Comparison of ENCODE assay signal across 1 cellular context in the genomic region with DNA sequence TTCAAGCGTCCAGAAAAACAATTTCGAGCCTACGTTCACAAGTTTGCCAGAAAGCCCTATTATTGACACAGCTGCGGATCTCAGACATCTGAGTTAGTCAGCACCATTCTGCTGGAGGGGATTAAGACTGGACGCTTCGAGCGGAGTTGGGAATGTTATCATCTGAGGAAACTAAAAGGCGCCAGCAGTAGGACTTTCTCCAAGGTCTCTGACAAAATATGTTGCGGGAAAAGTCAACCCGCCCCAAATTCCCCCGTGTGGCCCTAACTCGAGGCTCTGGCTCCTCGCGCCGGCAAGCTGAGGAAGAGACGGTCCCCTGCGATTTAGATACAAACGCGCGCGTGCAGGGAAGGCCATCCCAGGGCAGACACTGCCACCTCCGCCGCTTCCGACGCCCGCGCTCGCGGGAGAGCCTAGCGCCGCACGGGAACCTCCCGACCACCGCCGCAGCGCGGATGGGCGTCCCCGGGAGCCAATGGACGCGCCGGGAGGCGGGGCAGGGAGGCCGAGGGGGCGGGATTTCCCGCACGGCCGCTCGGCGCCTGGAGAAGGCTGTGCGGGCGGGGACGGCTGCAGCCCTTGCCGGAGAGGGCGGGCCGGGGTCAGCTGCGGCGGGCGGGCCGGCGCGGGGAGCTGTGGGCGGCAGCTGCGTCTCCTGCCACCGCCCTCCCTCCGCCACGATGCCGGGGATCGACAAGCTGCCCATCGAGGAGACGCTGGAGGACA.
TF ChIP-seq lines count a peak whose summit lies in the region.

A gene with protein sequence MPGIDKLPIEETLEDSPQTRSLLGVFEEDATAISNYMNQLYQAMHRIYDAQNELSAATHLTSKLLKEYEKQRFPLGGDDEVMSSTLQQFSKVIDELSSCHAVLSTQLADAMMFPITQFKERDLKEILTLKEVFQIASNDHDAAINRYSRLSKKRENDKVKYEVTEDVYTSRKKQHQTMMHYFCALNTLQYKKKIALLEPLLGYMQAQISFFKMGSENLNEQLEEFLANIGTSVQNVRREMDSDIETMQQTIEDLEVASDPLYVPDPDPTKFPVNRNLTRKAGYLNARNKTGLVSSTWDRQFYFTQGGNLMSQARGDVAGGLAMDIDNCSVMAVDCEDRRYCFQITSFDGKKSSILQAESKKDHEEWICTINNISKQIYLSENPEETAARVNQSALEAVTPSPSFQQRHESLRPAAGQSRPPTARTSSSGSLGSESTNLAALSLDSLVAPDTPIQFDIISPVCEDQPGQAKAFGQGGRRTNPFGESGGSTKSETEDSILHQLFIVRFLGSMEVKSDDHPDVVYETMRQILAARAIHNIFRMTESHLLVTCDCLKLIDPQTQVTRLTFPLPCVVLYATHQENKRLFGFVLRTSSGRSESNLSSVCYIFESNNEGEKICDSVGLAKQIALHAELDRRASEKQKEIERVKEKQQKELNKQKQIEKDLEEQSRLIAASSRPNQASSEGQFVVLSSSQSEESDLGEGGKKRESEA (plus strand): TSS at position 526 of the 726 bp plus-strand sequence. CDS start 155 bp downstream, at position 681.

TF ChIP-seq in HepG2, 621 proteins besides CTCF, POLR2A, EP300 and RAD21 (continued from another document and continues in another):
- TF ChIP-seq, protein P1, sequence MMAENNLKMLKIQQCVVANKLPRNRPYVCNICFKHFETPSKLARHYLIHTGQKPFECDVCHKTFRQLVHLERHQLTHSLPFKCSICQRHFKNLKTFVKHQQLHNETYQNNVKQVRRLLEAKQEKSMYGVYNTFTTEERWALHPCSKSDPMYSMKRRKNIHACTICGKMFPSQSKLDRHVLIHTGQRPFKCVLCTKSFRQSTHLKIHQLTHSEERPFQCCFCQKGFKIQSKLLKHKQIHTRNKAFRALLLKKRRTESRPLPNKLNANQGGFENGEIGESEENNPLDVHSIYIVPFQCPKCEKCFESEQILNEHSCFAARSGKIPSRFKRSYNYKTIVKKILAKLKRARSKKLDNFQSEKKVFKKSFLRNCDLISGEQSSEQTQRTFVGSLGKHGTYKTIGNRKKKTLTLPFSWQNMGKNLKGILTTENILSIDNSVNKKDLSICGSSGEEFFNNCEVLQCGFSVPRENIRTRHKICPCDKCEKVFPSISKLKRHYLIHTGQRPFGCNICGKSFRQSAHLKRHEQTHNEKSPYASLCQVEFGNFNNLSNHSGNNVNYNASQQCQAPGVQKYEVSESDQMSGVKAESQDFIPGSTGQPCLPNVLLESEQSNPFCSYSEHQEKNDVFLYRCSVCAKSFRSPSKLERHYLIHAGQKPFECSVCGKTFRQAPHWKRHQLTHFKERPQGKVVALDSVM (CRISPR knock-in tag; IDR thresholded peaks at IDR 0.05), result peak; percentile 47; the same call in 1 of the 2 replicates
- TF ChIP-seq ZMYM2 (CRISPR knock-in tag; IDR thresholded peaks at IDR 0.05) (0 out of 2 replicates have a peak, but pooled peaks have one; percentile 37), ZSCAN22 (CRISPR knock-in tag; IDR thresholded peaks at IDR 0.05) (0 out of 2 replicates have a peak, but pooled peaks have one; percentile 13), XBP1 (CRISPR knock-in tag; IDR thresholded peaks at IDR 0.05) (no peak), ZMAT3 (CRISPR knock-in tag; conservative IDR thresholded peaks at IDR 0.05) (peak; percentile 70), HMG20A (CRISPR knock-in tag; IDR thresholded peaks at IDR 0.05; ENCODE audit: borderline replicate concordance) (0 out of 2 replicates have a peak, but pooled peaks have one; percentile 12), KLF12 (CRISPR knock-in tag; IDR thresholded peaks at IDR 0.05; ENCODE audit: borderline replicate concordance) (peak; percentile 72; the same call in 1 of the 2 replicates), ZNF629 (CRISPR knock-in tag; conservative IDR thresholded peaks at IDR 0.05) (0 out of 2 replicates have a peak, but pooled peaks have one; percentile 4), FOSL1 (CRISPR knock-in tag; IDR thresholded peaks at IDR 0.05; ENCODE audit: borderline replicate concordance) (no peak), ZNF253 (CRISPR knock-in tag; IDR thresholded peaks at IDR 0.05; ENCODE audit: borderline replicate concordance) (peak; percentile 55; the same call in 1 of the 2 replicates), ARNT (IDR thresholded peaks at IDR 0.05) (no peak), ZNF747 (CRISPR knock-in tag; IDR thresholded peaks at IDR 0.05; ENCODE audit: borderline replicate concordance) (peak; percentile 70; the same call in 1 of the 2 replicates), MEIS1 (CRISPR knock-in tag; IDR thresholded peaks at IDR 0.05; ENCODE audit: borderline replicate concordance) (peak; percentile 66)
- TF ChIP-seq, protein P2, sequence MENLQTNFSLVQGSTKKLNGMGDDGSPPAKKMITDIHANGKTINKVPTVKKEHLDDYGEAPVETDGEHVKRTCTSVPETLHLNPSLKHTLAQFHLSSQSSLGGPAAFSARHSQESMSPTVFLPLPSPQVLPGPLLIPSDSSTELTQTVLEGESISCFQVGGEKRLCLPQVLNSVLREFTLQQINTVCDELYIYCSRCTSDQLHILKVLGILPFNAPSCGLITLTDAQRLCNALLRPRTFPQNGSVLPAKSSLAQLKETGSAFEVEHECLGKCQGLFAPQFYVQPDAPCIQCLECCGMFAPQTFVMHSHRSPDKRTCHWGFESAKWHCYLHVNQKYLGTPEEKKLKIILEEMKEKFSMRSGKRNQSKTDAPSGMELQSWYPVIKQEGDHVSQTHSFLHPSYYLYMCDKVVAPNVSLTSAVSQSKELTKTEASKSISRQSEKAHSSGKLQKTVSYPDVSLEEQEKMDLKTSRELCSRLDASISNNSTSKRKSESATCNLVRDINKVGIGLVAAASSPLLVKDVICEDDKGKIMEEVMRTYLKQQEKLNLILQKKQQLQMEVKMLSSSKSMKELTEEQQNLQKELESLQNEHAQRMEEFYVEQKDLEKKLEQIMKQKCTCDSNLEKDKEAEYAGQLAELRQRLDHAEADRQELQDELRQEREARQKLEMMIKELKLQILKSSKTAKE (CRISPR knock-in tag; IDR thresholded peaks at IDR 0.05; ENCODE audit: borderline replicate concordance), result 0 out of 2 replicates have a peak, but pooled peaks have one; percentile 20
- TF ChIP-seq, protein P3, sequence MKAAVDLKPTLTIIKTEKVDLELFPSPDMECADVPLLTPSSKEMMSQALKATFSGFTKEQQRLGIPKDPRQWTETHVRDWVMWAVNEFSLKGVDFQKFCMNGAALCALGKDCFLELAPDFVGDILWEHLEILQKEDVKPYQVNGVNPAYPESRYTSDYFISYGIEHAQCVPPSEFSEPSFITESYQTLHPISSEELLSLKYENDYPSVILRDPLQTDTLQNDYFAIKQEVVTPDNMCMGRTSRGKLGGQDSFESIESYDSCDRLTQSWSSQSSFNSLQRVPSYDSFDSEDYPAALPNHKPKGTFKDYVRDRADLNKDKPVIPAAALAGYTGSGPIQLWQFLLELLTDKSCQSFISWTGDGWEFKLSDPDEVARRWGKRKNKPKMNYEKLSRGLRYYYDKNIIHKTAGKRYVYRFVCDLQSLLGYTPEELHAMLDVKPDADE (CRISPR knock-in tag; IDR thresholded peaks at IDR 0.05), result peak; percentile 83; the same call in 1 of the 2 replicates
- TF ChIP-seq, protein P4, sequence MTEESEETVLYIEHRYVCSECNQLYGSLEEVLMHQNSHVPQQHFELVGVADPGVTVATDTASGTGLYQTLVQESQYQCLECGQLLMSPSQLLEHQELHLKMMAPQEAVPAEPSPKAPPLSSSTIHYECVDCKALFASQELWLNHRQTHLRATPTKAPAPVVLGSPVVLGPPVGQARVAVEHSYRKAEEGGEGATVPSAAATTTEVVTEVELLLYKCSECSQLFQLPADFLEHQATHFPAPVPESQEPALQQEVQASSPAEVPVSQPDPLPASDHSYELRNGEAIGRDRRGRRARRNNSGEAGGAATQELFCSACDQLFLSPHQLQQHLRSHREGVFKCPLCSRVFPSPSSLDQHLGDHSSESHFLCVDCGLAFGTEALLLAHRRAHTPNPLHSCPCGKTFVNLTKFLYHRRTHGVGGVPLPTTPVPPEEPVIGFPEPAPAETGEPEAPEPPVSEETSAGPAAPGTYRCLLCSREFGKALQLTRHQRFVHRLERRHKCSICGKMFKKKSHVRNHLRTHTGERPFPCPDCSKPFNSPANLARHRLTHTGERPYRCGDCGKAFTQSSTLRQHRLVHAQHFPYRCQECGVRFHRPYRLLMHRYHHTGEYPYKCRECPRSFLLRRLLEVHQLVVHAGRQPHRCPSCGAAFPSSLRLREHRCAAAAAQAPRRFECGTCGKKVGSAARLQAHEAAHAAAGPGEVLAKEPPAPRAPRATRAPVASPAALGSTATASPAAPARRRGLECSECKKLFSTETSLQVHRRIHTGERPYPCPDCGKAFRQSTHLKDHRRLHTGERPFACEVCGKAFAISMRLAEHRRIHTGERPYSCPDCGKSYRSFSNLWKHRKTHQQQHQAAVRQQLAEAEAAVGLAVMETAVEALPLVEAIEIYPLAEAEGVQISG (CRISPR knock-in tag; IDR thresholded peaks at IDR 0.05), result peak; percentile 78
- TF ChIP-seq, protein P5, sequence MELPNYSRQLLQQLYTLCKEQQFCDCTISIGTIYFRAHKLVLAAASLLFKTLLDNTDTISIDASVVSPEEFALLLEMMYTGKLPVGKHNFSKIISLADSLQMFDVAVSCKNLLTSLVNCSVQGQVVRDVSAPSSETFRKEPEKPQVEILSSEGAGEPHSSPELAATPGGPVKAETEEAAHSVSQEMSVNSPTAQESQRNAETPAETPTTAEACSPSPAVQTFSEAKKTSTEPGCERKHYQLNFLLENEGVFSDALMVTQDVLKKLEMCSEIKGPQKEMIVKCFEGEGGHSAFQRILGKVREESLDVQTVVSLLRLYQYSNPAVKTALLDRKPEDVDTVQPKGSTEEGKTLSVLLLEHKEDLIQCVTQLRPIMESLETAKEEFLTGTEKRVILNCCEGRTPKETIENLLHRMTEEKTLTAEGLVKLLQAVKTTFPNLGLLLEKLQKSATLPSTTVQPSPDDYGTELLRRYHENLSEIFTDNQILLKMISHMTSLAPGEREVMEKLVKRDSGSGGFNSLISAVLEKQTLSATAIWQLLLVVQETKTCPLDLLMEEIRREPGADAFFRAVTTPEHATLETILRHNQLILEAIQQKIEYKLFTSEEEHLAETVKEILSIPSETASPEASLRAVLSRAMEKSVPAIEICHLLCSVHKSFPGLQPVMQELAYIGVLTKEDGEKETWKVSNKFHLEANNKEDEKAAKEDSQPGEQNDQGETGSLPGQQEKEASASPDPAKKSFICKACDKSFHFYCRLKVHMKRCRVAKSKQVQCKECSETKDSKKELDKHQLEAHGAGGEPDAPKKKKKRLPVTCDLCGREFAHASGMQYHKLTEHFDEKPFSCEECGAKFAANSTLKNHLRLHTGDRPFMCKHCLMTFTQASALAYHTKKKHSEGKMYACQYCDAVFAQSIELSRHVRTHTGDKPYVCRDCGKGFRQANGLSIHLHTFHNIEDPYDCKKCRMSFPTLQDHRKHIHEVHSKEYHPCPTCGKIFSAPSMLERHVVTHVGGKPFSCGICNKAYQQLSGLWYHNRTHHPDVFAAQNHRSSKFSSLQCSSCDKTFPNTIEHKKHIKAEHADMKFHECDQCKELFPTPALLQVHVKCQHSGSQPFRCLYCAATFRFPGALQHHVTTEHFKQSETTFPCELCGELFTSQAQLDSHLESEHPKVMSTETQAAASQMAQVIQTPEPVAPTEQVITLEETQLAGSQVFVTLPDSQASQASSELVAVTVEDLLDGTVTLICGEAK (IDR thresholded peaks at IDR 0.05), result no peak
- TF ChIP-seq, protein P5 (CRISPR knock-in tag; IDR thresholded peaks at IDR 0.05), result peak; percentile 76; the same call in 1 of the 2 replicates
- TF ChIP-seq, protein P6, sequence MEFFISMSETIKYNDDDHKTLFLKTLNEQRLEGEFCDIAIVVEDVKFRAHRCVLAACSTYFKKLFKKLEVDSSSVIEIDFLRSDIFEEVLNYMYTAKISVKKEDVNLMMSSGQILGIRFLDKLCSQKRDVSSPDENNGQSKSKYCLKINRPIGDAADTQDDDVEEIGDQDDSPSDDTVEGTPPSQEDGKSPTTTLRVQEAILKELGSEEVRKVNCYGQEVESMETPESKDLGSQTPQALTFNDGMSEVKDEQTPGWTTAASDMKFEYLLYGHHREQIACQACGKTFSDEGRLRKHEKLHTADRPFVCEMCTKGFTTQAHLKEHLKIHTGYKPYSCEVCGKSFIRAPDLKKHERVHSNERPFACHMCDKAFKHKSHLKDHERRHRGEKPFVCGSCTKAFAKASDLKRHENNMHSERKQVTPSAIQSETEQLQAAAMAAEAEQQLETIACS (CRISPR knock-in tag; IDR thresholded peaks at IDR 0.05), result peak; percentile 46; the same call in 1 of the 2 replicates
- TF ChIP-seq, protein P7, sequence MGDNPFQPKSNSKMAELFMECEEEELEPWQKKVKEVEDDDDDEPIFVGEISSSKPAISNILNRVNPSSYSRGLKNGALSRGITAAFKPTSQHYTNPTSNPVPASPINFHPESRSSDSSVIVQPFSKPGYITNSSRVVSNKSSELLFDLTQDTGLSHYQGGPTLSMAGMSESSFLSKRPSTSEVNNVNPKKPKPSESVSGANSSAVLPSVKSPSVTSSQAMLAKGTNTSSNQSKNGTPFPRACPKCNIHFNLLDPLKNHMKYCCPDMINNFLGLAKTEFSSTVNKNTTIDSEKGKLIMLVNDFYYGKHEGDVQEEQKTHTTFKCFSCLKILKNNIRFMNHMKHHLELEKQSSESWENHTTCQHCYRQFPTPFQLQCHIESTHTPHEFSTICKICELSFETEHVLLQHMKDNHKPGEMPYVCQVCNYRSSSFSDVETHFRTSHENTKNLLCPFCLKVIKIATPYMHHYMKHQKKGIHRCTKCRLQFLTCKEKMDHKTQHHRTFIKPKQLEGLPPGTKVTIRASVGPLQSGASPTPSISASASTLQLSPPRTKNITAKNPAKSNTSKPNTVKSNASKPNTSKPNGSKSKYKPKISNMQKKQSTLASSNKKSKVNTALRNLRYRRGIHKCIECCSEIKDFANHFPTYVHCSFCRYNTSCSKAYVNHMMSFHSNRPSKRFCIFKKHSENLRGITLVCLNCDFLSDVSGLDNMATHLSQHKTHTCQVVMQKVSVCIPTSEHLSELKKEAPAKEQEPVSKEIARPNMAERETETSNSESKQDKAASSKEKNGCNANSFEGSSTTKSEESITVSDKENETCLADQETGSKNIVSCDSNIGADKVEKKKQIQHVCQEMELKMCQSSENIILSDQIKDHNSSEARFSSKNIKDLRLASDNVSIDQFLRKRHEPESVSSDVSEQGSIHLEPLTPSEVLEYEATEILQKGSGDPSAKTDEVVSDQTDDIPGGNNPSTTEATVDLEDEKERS (CRISPR knock-in tag; IDR thresholded peaks at IDR 0.05), result no peak
